In the genomic region with DNA sequence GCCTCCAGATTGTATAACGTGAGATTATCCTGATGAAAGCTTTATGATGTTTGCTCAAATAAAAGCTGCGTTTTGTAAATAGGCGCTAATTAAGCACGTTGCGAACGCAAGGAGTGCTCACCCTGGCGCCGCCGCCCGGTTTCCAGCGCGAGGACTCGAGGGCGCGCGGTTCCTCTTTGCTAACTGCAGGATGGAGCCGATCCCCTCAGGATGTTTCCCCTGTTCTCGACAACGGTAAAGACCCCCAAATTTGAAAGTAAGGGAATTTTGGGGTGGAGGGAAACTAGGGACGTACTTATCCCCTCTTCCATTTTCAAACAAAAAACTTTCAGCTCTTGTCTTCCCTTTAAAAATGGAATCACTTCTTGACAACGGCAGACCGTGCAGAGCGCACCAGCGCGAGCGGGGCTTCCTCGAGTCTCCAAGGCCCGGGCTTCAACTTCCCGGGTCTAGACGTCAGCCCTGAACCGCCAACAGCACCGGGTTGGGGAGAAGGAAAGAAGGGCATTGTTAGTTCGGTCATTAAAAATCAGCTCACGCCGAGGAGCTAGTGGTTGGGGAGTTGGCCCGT, we compare ENCODE assay signal across 13 cellular contexts. TPM values are rescaled to one million over a fixed set of nuclear protein-coding genes. Genes with fewer than 3 reads are reported as not detected.
DNase-seq lines count a peak whose midpoint lies in the region; FAIRE-seq and TF ChIP-seq lines count a peak whose summit lies in the region.
"Had no signal": no experiment of that assay in that cellular context is flagged by ENCODE, and none has a peak within 500 bp of the region (broad histone marks: within the 10 kb centered on the region; RNA-seq: fewer than 3 reads in every experiment).

No MANE protein-coding gene starts in this region.

- no peak overlapping the region for H3K14ac ChIP-seq in H1 (ENCODE audit: insufficient read length)

- H2BK12ac ChIP-seq in H1 (ENCODE audit: low read depth, low read length): peak overlapping the region; percentile 77; the same call in 1 of the 2 replicates

- no peak for TF ChIP-seq RAD21 in H1 (IDR thresholded peaks at IDR 0.05 in 1 of 2, conservative IDR thresholded peaks at IDR 0.05 in 1 of 2; ENCODE audit: low read depth in 2 of 2, low read length in 2 of 2)

- peaks cover 15 to 66% (median 40%) of the 10 kb centered on the region in 4 experiments for H3K4me1 ChIP-seq in H1 (replicated peaks in 1 of 4; ENCODE audit: control insufficient read depth in 3 of 4, insufficient read depth in 4 of 4, low read length in 3 of 4)
- peaks cover 19% of the 10 kb centered on the region for H3K4me1 ChIP-seq in colonic mucosa

- CTCF ChIA-PET in H1 (lab: Charles Lee; ENCODE audit: partially characterized antibody): interaction anchor here (0.6 to 2.2 kb wide), 12 partner anchors 9 to 295 kb away, joined by 3 to 15 read pairs (median 4); no protein-coding TSS in a partner anchor

- H3K4me2 ChIP-seq in H1 (ENCODE audit: insufficient read depth in 1 of 2, low read depth in 2 of 2, low read length in 2 of 2): peak overlapping the region; percentile 59 to 83

- H3K4me1 Mint-ChIP-seq in T-helper 1 cell treated with Interleukin-12 subunit alpha and Interleukin-12 subunit beta and Interleukin-4 antibody, amounts not matched to agents 30 μg/mL and 1 μg/mL, for 36 hours (ENCODE audit: low read depth): peaks cover 3% of the 10 kb centered on the region
- H3K4me1 Mint-ChIP-seq in neural crest cell: peaks cover 60% of the 10 kb centered on the region

- WGBS in H1 (ENCODE audit: extremely low coverage in 1 of 2, insufficient coverage in 1 of 2, insufficient read length in 1 of 2, insufficient replicate concordance in 2 of 2, low coverage in 1 of 2, low lambda C conversion rate in 2 of 2, missing lambda C conversion rate in 1 of 2), 2 experiments: 3% methylated on average over 36 of the region's 36 CpGs; no CpG with 5 or more reads in 1 of the 2 experiments

- H4K20me1 ChIP-seq in H1 (replicated peaks in 1 of 2; ENCODE audit: control insufficient read depth in 1 of 2, insufficient read depth in 2 of 2, low read length in 2 of 2): peaks cover 29 to 34% of the 10 kb centered on the region in 2 experiments

- H4K91ac ChIP-seq in H1 (replicated peaks; ENCODE audit: insufficient read length, low read length): no peak overlapping the region

- H3K23ac ChIP-seq in H1 (ENCODE audit: insufficient read length): no peak overlapping the region

- no peak for TF ChIP-seq EP300 in H1 (IDR thresholded peaks at IDR 0.05; ENCODE audit: borderline replicate concordance in 1 of 2, low read depth in 2 of 2, low read length in 2 of 2)

- no peak overlapping the region for H2BK5ac ChIP-seq in H1 (ENCODE audit: low read depth, low read length)

- H3K9me3 Mint-ChIP-seq in T-helper 1 cell treated with Interleukin-12 subunit alpha and Interleukin-12 subunit beta and Interleukin-4 antibody, amounts not matched to agents 30 μg/mL and 1 μg/mL, for 36 hours: no peaks in the 10 kb centered on the region
- H3K9me3 Mint-ChIP-seq in neural crest cell: no peaks in the 10 kb centered on the region

- peaks cover 19% of the 10 kb centered on the region; the same call in 1 of the 2 replicates for H3K23me2 ChIP-seq in H1 (ENCODE audit: low read depth, low read length)

- TF ChIP-seq CTCF in H1 (IDR thresholded peaks at IDR 0.05; ENCODE audit: control extremely low read depth in 1 of 3, insufficient read depth in 1 of 3, low read depth in 1 of 3, low read length in 3 of 3) (no peak), neural crest cell (conservative IDR thresholded peaks at IDR 0.05) (no peak), colonic mucosa (IDR thresholded peaks at IDR 0.05) (no peak)

- H2BK15ac ChIP-seq in H1 (ENCODE audit: low read length): no peak overlapping the region

- no peak overlapping the region for H3K9ac ChIP-seq in H1 (replicated peaks in 1 of 4; ENCODE audit: extremely low read depth in 1 of 4, low read depth in 3 of 4, low read length in 3 of 4)
- H3K9ac ChIP-seq in colonic mucosa (ENCODE audit: low read depth in 2 of 2, low read length in 2 of 2): no peak overlapping the region

- no peak overlapping the region for H4K5ac ChIP-seq in H1 (ENCODE audit: insufficient read length, low read depth, low read length)

- no peak overlapping the region for H2AFZ ChIP-seq in H1 (ENCODE audit: low read length)

- POLR2A ChIA-PET in H1 (lab: Charles Lee; ENCODE audit: partially characterized antibody): interaction anchor here (2.1 to 4.9 kb wide), 3 partner anchors 8 to 28 kb away, joined by 5 to 54 read pairs (median 7); no protein-coding TSS in a partner anchor

- no peaks in the 10 kb centered on the region for H3K9me3 ChIP-seq in H1 (ENCODE audit: insufficient read depth in 2 of 2, low read depth in 1 of 2, low read length in 1 of 2)
- no peaks in the 10 kb centered on the region for H3K9me3 ChIP-seq in colonic mucosa
- H3K9me3 ChIP-seq: upper lobe of left lung had no signal

- no peak for FAIRE-seq in H1 (lab: Jason Lieb, UNC)
- FAIRE-seq: GM12878 had no signal

- DNase-seq in T-helper 1 cell: no peak
- DNase-seq in NCI-H1105 treated with DMSO at 0.1 percent for 48 hours (lab: John Stamatoyannopoulos, UW): peak; percentile 56
- peak in 1 of 2 experiments; percentile 64 for DNase-seq in H1 (ENCODE audit: low read depth in 1 of 2, low spot score in 2 of 2)
- no peak for DNase-seq in neural crest cell (ENCODE audit: low read depth, low spot score)
- no peak for DNase-seq in activated gamma-delta T cell treated with Interleukin-2 at 50 U/mL for 16 hours
- no peak for DNase-seq in colonic mucosa
- no peak for DNase-seq in NOMO-1 (lab: John Stamatoyannopoulos, UW; ENCODE audit: unreplicated experiment in 2 of 2)
- DNase-seq: GOT3, NCI-H1092 treated with DMSO at 0.1 percent for 48 hours had no signal

- H3K36me3 ChIP-seq in H1 (ENCODE audit: control insufficient read depth in 2 of 4, insufficient read depth in 4 of 4, low read length in 3 of 4): peaks cover 0 to 7% (median 0%) of the 10 kb centered on the region in 4 experiments; a peak in 2 of 8 replicates
- no peaks in the 10 kb centered on the region for H3K36me3 ChIP-seq in colonic mucosa
- H3K36me3 ChIP-seq: upper lobe of left lung had no signal

- no peak overlapping the region for H2BK120ac ChIP-seq in H1 (replicated peaks; ENCODE audit: low read depth, low read length)

- intact Hi-C loops in colonic mucosa (cut with DNase I): no loop called here

- H3K4me3 Mint-ChIP-seq in T-helper 1 cell treated with Interleukin-12 subunit alpha and Interleukin-12 subunit beta and Interleukin-4 antibody, amounts not matched to agents 30 μg/mL and 1 μg/mL, for 36 hours: no peak overlapping the region
- H3K4me3 Mint-ChIP-seq in neural crest cell: peak overlapping the region; percentile 49

- no peak for TF ChIP-seq POLR2A in H1 (IDR thresholded peaks at IDR 0.05; ENCODE audit: control extremely low read depth in 1 of 2, low read depth in 2 of 2, low read length in 2 of 2)

- H3K4ac ChIP-seq in H1 (replicated peaks; ENCODE audit: insufficient read length, low read depth, low read length): no peak overlapping the region

- no peak overlapping the region for H3K56ac ChIP-seq in H1 (replicated peaks; ENCODE audit: insufficient read length, low read depth, low read length)

- peak overlapping the region; percentile 55; the same call in 1 of the 2 replicates for H2BK20ac ChIP-seq in H1 (ENCODE audit: low read length)

- H2AK5ac ChIP-seq in H1 (ENCODE audit: low read depth, low read length): no peak overlapping the region

- no peak overlapping the region for H4K8ac ChIP-seq in H1 (ENCODE audit: extremely low read depth, insufficient read depth, low read length)

- H3K27ac ChIP-seq in H1 (ENCODE audit: low read depth, low read length) (no peak overlapping the region), colonic mucosa (no peak overlapping the region)
- H3K27ac ChIP-seq: coronary artery, upper lobe of left lung had no signal

- no peaks in the 10 kb centered on the region for H3K79me2 ChIP-seq in H1 (ENCODE audit: control insufficient read depth in 1 of 2, insufficient read depth in 2 of 2, low read length in 2 of 2)

- no peaks in the 10 kb centered on the region for H3K79me1 ChIP-seq in H1 (ENCODE audit: low read depth, low read length)

- peaks cover 93 to 100% (median 97%) of the 10 kb centered on the region in 4 experiments for H3K27me3 ChIP-seq in H1 (replicated peaks in 1 of 4; ENCODE audit: control insufficient read depth in 3 of 4, extremely low read depth in 1 of 4, insufficient read depth in 3 of 4, low read length in 3 of 4)
- peaks cover 97% of the 10 kb centered on the region for H3K27me3 ChIP-seq in colonic mucosa

- peaks cover 72% of the 10 kb centered on the region for H3K27me3 Mint-ChIP-seq in T-helper 1 cell treated with Interleukin-12 subunit alpha and Interleukin-12 subunit beta and Interleukin-4 antibody, amounts not matched to agents 30 μg/mL and 1 μg/mL, for 36 hours (ENCODE audit: low read depth)
- peaks cover 81% of the 10 kb centered on the region for H3K27me3 Mint-ChIP-seq in neural crest cell (ENCODE audit: low read depth)

- H3K4me3 ChIP-seq in H1 (ENCODE audit: extremely low read depth in 1 of 4, insufficient read depth in 2 of 4, low read depth in 3 of 4, low read length in 4 of 4) (peak overlapping the region in 1 of 4 experiments; percentile 59; a peak in 5 of 8 replicates), colonic mucosa (no peak overlapping the region)
- H3K4me3 ChIP-seq: GM12878 had no signal

- H3K27ac Mint-ChIP-seq in T-helper 1 cell treated with Interleukin-12 subunit alpha and Interleukin-12 subunit beta and Interleukin-4 antibody, amounts not matched to agents 30 μg/mL and 1 μg/mL, for 36 hours: peak overlapping the region; percentile 68
- peak overlapping the region; percentile 89 for H3K27ac Mint-ChIP-seq in neural crest cell (ENCODE audit: unreplicated experiment)

- H3K18ac ChIP-seq in H1 (ENCODE audit: extremely low read depth, low read length): peak overlapping the region; percentile 24; the same call in 1 of the 2 replicates

- no peaks in the 10 kb centered on the region for H3K36me3 Mint-ChIP-seq in T-helper 1 cell treated with Interleukin-12 subunit alpha and Interleukin-12 subunit beta and Interleukin-4 antibody, amounts not matched to agents 30 μg/mL and 1 μg/mL, for 36 hours (ENCODE audit: low read depth)
- H3K36me3 Mint-ChIP-seq in neural crest cell (ENCODE audit: low read depth): peaks cover 3% of the 10 kb centered on the region

TF ChIP-seq in H1, 55 proteins besides CTCF, POLR2A, EP300 and RAD21 (continues in another document):
- TF ChIP-seq EZH2 (IDR thresholded peaks at IDR 0.05; ENCODE audit: low read depth, low read length, severe bottlenecking): peak; percentile 95
- TF ChIP-seq TAF1 (IDR thresholded peaks at IDR 0.05; ENCODE audit: low read depth, low read length): no peak

RNA-seq across cellular contexts. Expression of gene GBX2, which starts 1.1 kb away (rescaled TPM):
- 0.89 and 1.2 TPM in 2 replicates for total RNA-seq in H1 (2021; fragmentation: NEBNext Ultra II Directional; extraction: Animal tissue kit (Norgen Biotek cat#: 25700))
- polyA plus RNA-seq in H1 (2011; rRNA removed): 0.38 and 0.64 TPM in 2 replicates
- 0.54 TPM for polyA plus RNA-seq in H1 (2011; cell fraction: cytosol; rRNA removed)
- 0.74 TPM for polyA plus RNA-seq in H1 (2011; cell fraction: nucleus; rRNA removed)
- 0.53 to 0.94 TPM (median 0.74 TPM) in 4 replicates for polyA plus RNA-seq in H1 (2012, experiment 1 of 2)
- 0.68 TPM for polyA plus RNA-seq in H1 (2012, experiment 2 of 2)
- 1.9 TPM for polyA plus RNA-seq in H1 (2013, experiment 1 of 2)
- polyA plus RNA-seq in H1 (2013, experiment 2 of 2): 1.9 TPM
- 0.24 and 0.32 TPM in 2 replicates for polyA minus RNA-seq in H1 (2011; rRNA and poly(A)+ RNA removed)
- 0.88 TPM for polyA minus RNA-seq in H1 (2011; cell fraction: cytosol; rRNA and poly(A)+ RNA removed)
- 1.9 TPM for polyA minus RNA-seq in H1 (2011; cell fraction: nucleus; rRNA and poly(A)+ RNA removed)
- 21.3 and 21.9 TPM in 2 replicates for total RNA-seq in neural crest cell
- total RNA-seq in colonic mucosa: not detected
- total RNA-seq: GM12878, upper lobe of left lung had no signal
- polyA plus RNA-seq: GM12878 had no signal

Comparison
In these comparisons a context has a peak if more than half of its experiments do, and no peak if none do; other contexts are left out.
1. RNA of gene GBX2, which starts 1.1 kb away (total RNA-seq): 21.3 to 21.9 TPM in neural crest cell; 0.89 to 1.2 TPM in H1 and not detected in colonic mucosa; every median in the first group is over 10 times any median in the second.